In the genomic region with DNA sequence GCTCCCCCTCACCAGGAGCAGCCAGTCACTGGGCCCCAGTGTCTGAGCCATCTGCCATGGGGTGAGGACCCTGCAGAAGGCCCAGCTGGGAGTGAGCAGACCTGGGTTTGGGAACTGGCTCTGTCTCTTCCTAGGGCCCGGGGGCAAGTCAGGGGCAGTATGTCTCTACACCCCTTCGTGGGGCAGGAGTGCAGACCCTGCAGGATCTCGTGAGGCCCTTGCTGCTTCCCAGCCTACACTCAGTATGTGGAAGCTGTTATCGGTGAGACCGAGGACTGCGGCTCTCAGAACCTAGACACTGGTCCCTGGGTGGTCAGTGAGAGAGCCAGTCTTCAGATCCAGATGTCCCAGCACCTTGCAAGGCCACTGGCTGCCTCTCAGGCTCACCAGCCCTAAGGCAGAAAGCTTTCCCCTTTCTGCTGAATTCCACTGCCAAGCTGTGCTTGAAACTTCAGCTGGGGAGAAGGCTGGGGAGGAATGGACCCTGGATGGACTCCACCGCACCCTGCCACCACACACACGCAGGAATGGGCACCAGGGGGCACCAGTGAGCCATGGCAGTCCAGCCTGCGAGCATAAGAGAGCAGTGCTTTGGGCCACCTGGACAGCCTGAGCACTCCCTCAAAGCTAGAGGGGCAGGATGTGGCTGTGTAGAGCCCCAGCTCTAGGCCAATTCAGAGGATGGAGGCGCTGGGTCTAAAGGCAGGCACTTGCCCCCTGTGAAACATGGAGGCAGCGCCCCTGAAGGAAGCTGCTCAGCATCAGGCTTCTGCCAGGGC, we compare ENCODE assay signal across 8 cellular contexts. TPM values are rescaled to one million over a fixed set of nuclear protein-coding genes. Genes with fewer than 3 reads are reported as not detected.
DNase-seq lines count a peak whose midpoint lies in the region; FAIRE-seq and TF ChIP-seq lines count a peak whose summit lies in the region.

No MANE protein-coding gene starts in this region.

- peak overlapping the region; percentile 13 for H2AFZ ChIP-seq in astrocyte (ENCODE audit: low read depth, low read length)

- no peaks in the 10 kb centered on the region for H3K36me3 ChIP-seq in HEK293 (ENCODE audit: control insufficient read depth in 2 of 2, insufficient read depth in 1 of 2, low read length in 2 of 2)
- no peaks in the 10 kb centered on the region for H3K36me3 ChIP-seq in astrocyte (ENCODE audit: insufficient read depth, low read length)
- no peaks in the 10 kb centered on the region for H3K36me3 ChIP-seq in small intestine (ENCODE audit: control insufficient read depth in 2 of 2, insufficient read depth in 2 of 2, low read length in 2 of 2)

- H4K20me1 ChIP-seq in astrocyte (ENCODE audit: insufficient read depth, low read length) = no peaks in the 10 kb centered on the region

- H3K9me3 Mint-ChIP-seq in astrocyte (ENCODE audit: unreplicated experiment) = peaks cover 7% of the 10 kb centered on the region

- no peaks in the 10 kb centered on the region for H3K36me3 Mint-ChIP-seq in astrocyte (ENCODE audit: low read depth, unreplicated experiment)

- FAIRE-seq in astrocyte (lab: Jason Lieb, UNC) = no peak
- FAIRE-seq in small intestine (lab: Jason Lieb, UNC) = no peak

- H3K4me3 ChIP-seq in HEK293 (ENCODE audit: low read depth, low read length) (no peak overlapping the region), astrocyte (ENCODE audit: insufficient read depth, low read depth, low read length) (no peak overlapping the region), small intestine (ENCODE audit: low read depth in 1 of 2, low read length in 2 of 2) (no peak overlapping the region)

- H3K27ac Mint-ChIP-seq in astrocyte (ENCODE audit: unreplicated experiment) = no peak overlapping the region

- peaks cover 16% of the 10 kb centered on the region for H3K27me3 Mint-ChIP-seq in astrocyte (ENCODE audit: low read depth, unreplicated experiment)

- POLR2A ChIA-PET in HEK293 (lab: Yijun Ruan, JAX) = interaction anchor here (0.6 to 1.4 kb wide), 3 partner anchors 43 to 289 kb away, joined by 3 to 4 read pairs (median 3); a partner anchor contains a TSS

- 53 to 57% (median 57%) methylated on average over 11 of the region's 11 CpGs for WGBS in small intestine, 3 donors

- H3K27ac ChIP-seq in HEK293 (ENCODE audit: extremely low read depth, low read depth, low read length) = no peak overlapping the region
- no peak overlapping the region for H3K27ac ChIP-seq in astrocyte (ENCODE audit: low read depth, low read length)
- H3K27ac ChIP-seq in small intestine (ENCODE audit: low read depth in 1 of 2, low read length in 1 of 2) = no peak overlapping the region

- DNase-seq in NCI-H187 (lab: John Stamatoyannopoulos, UW) (peak; percentile 10 to 20), NCI-H187 treated with DMSO at 0.1 percent for 48 hours (lab: John Stamatoyannopoulos, UW) (no peak), M059J (ENCODE audit: low read depth) (peak; percentile 74), T1000 (lab: John Stamatoyannopoulos, UW) (peak; percentile 25), astrocyte (ENCODE audit: low read depth) (peak; percentile 56), hypothalamus (lab: John Stamatoyannopoulos, UW) (peak; percentile 43 to 97 (median 81)), small intestine (peak; percentile 85)

- H3K4me1 ChIP-seq in HEK293 (ENCODE audit: control insufficient read depth, insufficient read depth, low read length) = no peaks in the 10 kb centered on the region; the same call in 1 of the 2 replicates
- H3K4me1 ChIP-seq in astrocyte (ENCODE audit: insufficient read depth, low read length) = peaks cover 5% of the 10 kb centered on the region
- H3K4me1 ChIP-seq in small intestine (ENCODE audit: control insufficient read depth in 2 of 2, insufficient read depth in 1 of 2, low read depth in 1 of 2, low read length in 1 of 2) = no peaks in the 10 kb centered on the region

- H3K4me3 Mint-ChIP-seq in astrocyte (ENCODE audit: unreplicated experiment) = no peak overlapping the region

- H3K79me2 ChIP-seq in astrocyte (ENCODE audit: insufficient read depth, low read length) = no peaks in the 10 kb centered on the region

- H3K4me2 ChIP-seq in astrocyte (ENCODE audit: low read length) = no peak overlapping the region

- H3K9ac ChIP-seq in astrocyte (ENCODE audit: low read length) = no peak overlapping the region

- no peaks in the 10 kb centered on the region for H3K27me3 ChIP-seq in astrocyte (ENCODE audit: insufficient read depth, low read length)
- no peaks in the 10 kb centered on the region for H3K27me3 ChIP-seq in small intestine (ENCODE audit: control insufficient read depth in 2 of 2, insufficient read depth in 2 of 2, low read length in 2 of 2)

- no peaks in the 10 kb centered on the region for H3K9me3 ChIP-seq in HEK293 (ENCODE audit: control insufficient read depth, insufficient read depth, low read depth, low read length)
- H3K9me3 ChIP-seq in astrocyte (ENCODE audit: insufficient read depth, low read depth, low read length) = no peaks in the 10 kb centered on the region
- no peaks in the 10 kb centered on the region for H3K9me3 ChIP-seq in small intestine (ENCODE audit: control insufficient read depth, low read depth)

- CTCF ChIA-PET in HEK293 (lab: Yijun Ruan, JAX) = interaction anchor here (0.6 to 3.4 kb wide), 32 partner anchors 9 to 740 kb away, joined by 3 to 15 read pairs (median 4); a partner anchor contains a TSS

- TF ChIP-seq CTCF in HEK293 (tag by site-specific recombination; IDR thresholded peaks at IDR 0.05) (peak; percentile 95), astrocyte (IDR thresholded peaks at IDR 0.05; ENCODE audit: insufficient read depth, low read depth, low read length) (peak; percentile 89)

- peaks cover 24% of the 10 kb centered on the region for H3K4me1 Mint-ChIP-seq in astrocyte (ENCODE audit: low read depth, unreplicated experiment)

TF ChIP-seq in HEK293, 187 proteins besides CTCF, POLR2A, EP300 and RAD21:
- TF ChIP-seq GLIS2 (tag by site-specific recombination; IDR thresholded peaks at IDR 0.05) (peak; percentile 63), ZNF292 (tag by site-specific recombination; IDR thresholded peaks at IDR 0.05; ENCODE audit: borderline replicate concordance, low read depth) (no peak), MEIS1 (CRISPR knock-in tag; IDR thresholded peaks at IDR 0.05; ENCODE audit: borderline replicate concordance) (no peak), ZNF600 (tag by site-specific recombination; IDR thresholded peaks at IDR 0.05) (peak; percentile 56; the same call in 1 of the 2 replicates), ZNF654 (tag by site-specific recombination; IDR thresholded peaks at IDR 0.05; ENCODE audit: low read depth) (peak; percentile 83), GLIS1 (tag by site-specific recombination; IDR thresholded peaks at IDR 0.05) (peak; percentile 80)
- TF ChIP-seq, protein P1, sequence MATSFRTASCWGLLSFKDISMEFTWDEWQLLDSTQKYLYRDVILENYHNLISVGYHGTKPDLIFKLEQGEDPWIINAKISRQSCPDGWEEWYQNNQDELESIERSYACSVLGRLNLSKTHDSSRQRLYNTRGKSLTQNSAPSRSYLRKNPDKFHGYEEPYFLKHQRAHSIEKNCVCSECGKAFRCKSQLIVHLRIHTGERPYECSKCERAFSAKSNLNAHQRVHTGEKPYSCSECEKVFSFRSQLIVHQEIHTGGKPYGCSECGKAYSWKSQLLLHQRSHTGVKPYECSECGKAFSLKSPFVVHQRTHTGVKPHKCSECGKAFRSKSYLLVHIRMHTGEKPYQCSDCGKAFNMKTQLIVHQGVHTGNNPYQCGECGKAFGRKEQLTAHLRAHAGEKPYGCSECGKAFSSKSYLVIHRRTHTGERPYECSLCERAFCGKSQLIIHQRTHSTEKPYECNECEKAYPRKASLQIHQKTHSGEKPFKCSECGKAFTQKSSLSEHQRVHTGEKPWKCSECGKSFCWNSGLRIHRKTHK (tag by site-specific recombination; IDR thresholded peaks at IDR 0.05) = no peak

RNA-seq across cellular contexts. Expression of a gene that starts 21.4 kb away (rescaled TPM):
- 2.2 TPM in 1 of 2 replicates, not detected in the other for total RNA-seq in M059J (2014; rRNA removed; shearing (Covaris generic))
- not detected in 2 replicates for total RNA-seq in astrocyte
- under 1 TPM in 1 of 3 donors, not detected in 2; 0.28 TPM for polyA plus RNA-seq in small intestine

RNA-seq across cellular contexts. Expression of a gene that starts 27.1 kb away (rescaled TPM):
- total RNA-seq in M059J (2014; rRNA removed; shearing (Covaris generic)) = 8.4 and 13.4 TPM in 2 replicates
- total RNA-seq in astrocyte = 69.9 and 83.0 TPM in 2 replicates
- polyA plus RNA-seq in small intestine = 100 to 1,000 TPM in 1 of 3 donors, 10 to 100 TPM in 2; 16.9 to 136 (median 86.7) TPM

RNA-seq across cellular contexts. Expression of a gene that starts 46.1 kb away (rescaled TPM):
- 38.0 and 38.8 TPM in 2 replicates for total RNA-seq in M059J (2014; rRNA removed; shearing (Covaris generic))
- 6.6 and 8.0 TPM in 2 replicates for total RNA-seq in astrocyte
- polyA plus RNA-seq in small intestine = 10 to 100 TPM in 1 of 3 donors, 1 to 10 TPM in 2; 4.0 to 39.4 (median 6.8) TPM
